ENCODE assay signal across 26 cellular contexts in the genomic region with DNA sequence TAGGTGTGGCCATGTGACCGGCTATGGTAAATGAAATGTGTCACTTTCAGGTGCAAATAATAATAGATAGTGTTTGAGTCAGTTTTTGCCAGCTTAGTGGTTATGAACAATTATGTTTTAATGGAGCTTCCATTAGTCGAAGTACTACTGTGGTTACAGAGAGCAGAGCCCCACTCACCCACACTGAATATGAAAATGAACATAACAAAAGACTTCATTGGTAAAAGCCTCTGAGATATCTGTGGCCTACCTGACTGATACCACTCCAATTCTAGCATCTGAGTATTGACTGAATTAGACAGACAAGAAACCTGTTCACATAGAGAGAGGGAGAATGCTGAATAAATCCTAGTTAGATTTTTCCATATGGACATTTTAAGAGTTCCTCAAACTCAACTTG.
DNase-seq lines count a peak whose midpoint lies in the region; ATAC-seq, FAIRE-seq and TF ChIP-seq lines count a peak whose summit lies in the region.
"Had no signal": no experiment of that assay in that cellular context is flagged by ENCODE, and none has a peak within 500 bp of the region (broad histone marks: within the 10 kb centered on the region; RNA-seq: fewer than 3 reads in every experiment).

No MANE protein-coding gene starts in this region.

- H3K4me3 ChIP-seq in left lung = no peak overlapping the region
- H3K4me3 ChIP-seq: BLaER1, GM12878 had no signal

- H3K27ac ChIP-seq in left lung = no peak overlapping the region
- H3K27ac ChIP-seq: BLaER1 had no signal

- TF ChIP-seq CTCF in left lung (IDR thresholded peaks at IDR 0.05) = no peak

- ATAC-seq in left lung = no peak
- ATAC-seq: GM12878 had no signal

- H3K4me1 ChIP-seq in left lung = no peaks in the 10 kb centered on the region
- H3K4me1 ChIP-seq: BE2C, BLaER1 had no signal

- no peak for DNase-seq in H54 (ENCODE audit: insufficient read length, low spot score)
- DNase-seq in NCI-H1436 (lab: John Stamatoyannopoulos, UW) = peak; percentile 1
- DNase-seq in NCI-H69 (lab: John Stamatoyannopoulos, UW) = peak; percentile 45
- no peak for DNase-seq in left lung
- no peak for DNase-seq in NCI-H82 treated with DMSO at 0.1 percent for 48 hours (lab: John Stamatoyannopoulos, UW; ENCODE audit: unreplicated experiment)
- DNase-seq in activated CD4-positive, alpha-beta T cell treated with anti-CD3 and anti-CD28 coated beads for 1 hour = no peak
- DNase-seq: 8988T; ACHN; BE2C; C1 segment of cervical spinal cord; CD4-positive, alpha-beta memory T cell; CD4-positive, CD25-positive, alpha-beta regulatory T cell; CD8-positive, alpha-beta memory T cell; COR-L47; DMS 273 treated with DMSO at 0.1 percent for 48 hours; DMS153; DMS53; DMS79; DND-41; EL; GDM1 had no signal

- H3K9me3 ChIP-seq in left lung = no peaks in the 10 kb centered on the region
- H3K9me3 ChIP-seq: BE2C, BLaER1 had no signal

- no peaks in the 10 kb centered on the region for H3K27me3 ChIP-seq in left lung
- H3K27me3 ChIP-seq: BE2C, BLaER1 had no signal

- no peaks in the 10 kb centered on the region for H3K36me3 ChIP-seq in left lung
- H3K36me3 ChIP-seq: BE2C, BLaER1 had no signal

- intact Hi-C loops in left lung (cut with DNase I) = no loop called here

- no peak for TF ChIP-seq POLR2A in H54 (IDR thresholded peaks at IDR 0.05; ENCODE audit: low read depth, low read length)

- FAIRE-seq in H54 (lab: Jason Lieb, UNC) = peak; percentile 55
- FAIRE-seq: A204.1, GM12878, GM12892, GM18507 had no signal

Comparison
In these comparisons a context has a peak if more than half of its experiments do, and no peak if none do; other contexts are left out.
1. DNase-seq: peak in NCI-H1436 (single experiment) and NCI-H69 (single experiment); none in H54 (single experiment), left lung (0 of 2), NCI-H82 treated with DMSO at 0.1 percent for 48 hours (single experiment) and activated CD4-positive, alpha-beta T cell treated with anti-CD3 and anti-CD28 coated beads for 1 hour (single experiment).